Comparison of ENCODE assay signal across 1 cellular context in the genomic region with DNA sequence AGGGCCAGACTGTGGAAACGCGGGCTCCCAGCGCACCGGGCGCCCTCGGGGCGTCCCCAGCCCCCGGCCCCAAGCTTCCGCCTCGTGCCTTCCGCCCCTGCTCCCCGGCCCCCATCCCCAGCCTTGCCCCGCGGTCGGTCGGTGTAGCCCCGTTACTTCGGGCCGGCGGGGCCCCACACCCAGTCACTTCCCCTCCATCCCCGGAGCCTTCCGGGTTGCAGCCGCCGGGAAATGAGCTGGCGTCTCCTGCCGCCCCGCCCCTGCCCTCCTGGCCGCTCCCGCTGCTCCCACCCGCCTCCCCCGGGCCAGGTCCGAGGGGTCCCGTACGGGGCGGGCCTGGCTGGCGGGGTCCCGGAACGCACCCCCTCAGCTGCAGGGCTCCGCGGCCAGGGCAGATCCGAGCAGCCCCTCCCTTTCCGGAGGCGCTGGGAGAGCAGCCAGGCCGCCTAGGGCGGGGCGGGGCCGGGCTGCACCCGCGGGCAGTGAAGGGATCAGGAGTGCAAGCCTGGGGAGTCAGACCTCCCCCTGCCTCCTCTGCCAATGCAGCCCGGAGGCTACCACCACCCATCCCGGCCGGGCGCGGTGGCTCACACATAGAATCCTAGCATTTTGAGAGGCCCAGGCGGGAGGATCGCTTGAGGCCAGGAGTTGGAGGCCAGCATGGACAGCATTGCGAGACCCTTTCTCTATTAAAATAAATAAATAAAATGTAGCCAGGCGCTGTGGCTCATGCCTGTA.
A peak's percentile ranks its signal among the peaks of the same experiment; 100 is the strongest.
TF ChIP-seq lines count a peak whose summit lies in the region.

No MANE protein-coding gene starts in this region.

TF ChIP-seq in HepG2, 621 proteins besides CTCF, POLR2A, EP300 and RAD21 (continued from another document and continues in another):
- TF ChIP-seq, protein P1, sequence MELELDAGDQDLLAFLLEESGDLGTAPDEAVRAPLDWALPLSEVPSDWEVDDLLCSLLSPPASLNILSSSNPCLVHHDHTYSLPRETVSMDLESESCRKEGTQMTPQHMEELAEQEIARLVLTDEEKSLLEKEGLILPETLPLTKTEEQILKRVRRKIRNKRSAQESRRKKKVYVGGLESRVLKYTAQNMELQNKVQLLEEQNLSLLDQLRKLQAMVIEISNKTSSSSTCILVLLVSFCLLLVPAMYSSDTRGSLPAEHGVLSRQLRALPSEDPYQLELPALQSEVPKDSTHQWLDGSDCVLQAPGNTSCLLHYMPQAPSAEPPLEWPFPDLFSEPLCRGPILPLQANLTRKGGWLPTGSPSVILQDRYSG (CRISPR knock-in tag; IDR thresholded peaks at IDR 0.05) = no peak
- TF ChIP-seq ZNF124 (CRISPR knock-in tag; IDR thresholded peaks at IDR 0.05) (no peak), ZNF879 (CRISPR knock-in tag; IDR thresholded peaks at IDR 0.05) (no peak), TRIM22 (IDR thresholded peaks at IDR 0.05) (no peak), JDP2 (CRISPR knock-in tag; IDR thresholded peaks at IDR 0.05; ENCODE audit: borderline replicate concordance) (no peak), SYNCRIP (IDR thresholded peaks at IDR 0.05; ENCODE audit: insufficient read depth, low read depth, low read length) (no peak), ZNF431 (CRISPR knock-in tag; IDR thresholded peaks at IDR 0.05; ENCODE audit: borderline replicate concordance, low read depth) (0 out of 2 replicates have a peak, but pooled peaks have one; percentile 39), RARA (CRISPR knock-in tag; IDR thresholded peaks at IDR 0.05) (peak; percentile 35; the same call in 1 of the 2 replicates), ZFAT (CRISPR knock-in tag; conservative IDR thresholded peaks at IDR 0.05) (no peak), ATAD3A (CRISPR knock-in tag; IDR thresholded peaks at IDR 0.05) (no peak), ZNF839 (CRISPR knock-in tag; IDR thresholded peaks at IDR 0.05; ENCODE audit: borderline replicate concordance) (no peak), ZNF382 (CRISPR knock-in tag; IDR thresholded peaks at IDR 0.05; ENCODE audit: borderline replicate concordance) (no peak), DR1 (CRISPR knock-in tag; IDR thresholded peaks at IDR 0.05) (no peak), NAIF1 (CRISPR knock-in tag; IDR thresholded peaks at IDR 0.05; ENCODE audit: borderline replicate concordance) (no peak), ZNF101 (CRISPR knock-in tag; IDR thresholded peaks at IDR 0.05; ENCODE audit: borderline replicate concordance, low read depth) (no peak), CC2D1A (CRISPR knock-in tag; IDR thresholded peaks at IDR 0.05) (no peak), NFE2L1 (CRISPR knock-in tag; IDR thresholded peaks at IDR 0.05; ENCODE audit: borderline replicate concordance) (no peak), ZNF792 (CRISPR knock-in tag; IDR thresholded peaks at IDR 0.05) (no peak), ELF1 (CRISPR knock-in tag; IDR thresholded peaks at IDR 0.05) (peak; percentile 58; the same call in 1 of the 2 replicates), ZBTB1 (CRISPR knock-in tag; IDR thresholded peaks at IDR 0.05; ENCODE audit: borderline replicate concordance) (no peak), ZNF33A (CRISPR knock-in tag; IDR thresholded peaks at IDR 0.05; ENCODE audit: borderline replicate concordance) (no peak), ZFP90 (CRISPR knock-in tag; IDR thresholded peaks at IDR 0.05; ENCODE audit: borderline replicate concordance) (no peak), SRSF9 (IDR thresholded peaks at IDR 0.05; ENCODE audit: borderline replicate concordance, insufficient read depth, low read depth, low read length, poor library complexity, severe bottlenecking) (no peak), REL (CRISPR knock-in tag; conservative IDR thresholded peaks at IDR 0.05) (no peak), GATAD1 (CRISPR knock-in tag; IDR thresholded peaks at IDR 0.05) (0 out of 2 replicates have a peak, but pooled peaks have one; percentile 31), SOX6 (IDR thresholded peaks at IDR 0.05) (no peak), SOX6 (CRISPR knock-in tag; IDR thresholded peaks at IDR 0.05) (no peak), ZNF589 (CRISPR knock-in tag; conservative IDR thresholded peaks at IDR 0.05) (no peak), MAFG (CRISPR knock-in tag; IDR thresholded peaks at IDR 0.05) (no peak), TCF12 (IDR thresholded peaks at IDR 0.05) (no peak), TCF12 (CRISPR knock-in tag; IDR thresholded peaks at IDR 0.05) (0 out of 2 replicates have a peak, but pooled peaks have one; percentile 41), ISX (CRISPR knock-in tag; conservative IDR thresholded peaks at IDR 0.05) (no peak), BHLHE40 (IDR thresholded peaks at IDR 0.05; ENCODE audit: low read length) (no peak), ZNF335 (CRISPR knock-in tag; IDR thresholded peaks at IDR 0.05) (no peak; the same call in 1 of the 2 replicates), ZNF484 (CRISPR knock-in tag; IDR thresholded peaks at IDR 0.05; ENCODE audit: borderline replicate concordance, low read depth) (no peak), ZNF878 (CRISPR knock-in tag; IDR thresholded peaks at IDR 0.05) (no peak), KLF15 (CRISPR knock-in tag; IDR thresholded peaks at IDR 0.05; ENCODE audit: borderline replicate concordance) (no peak), SRSF1 (optimal IDR thresholded peaks at IDR 0.05; ENCODE audit: low read depth, low read length) (no peak), PHB2 (IDR thresholded peaks at IDR 0.05; ENCODE audit: partially characterized antibody) (no peak), ZNF614 (CRISPR knock-in tag; IDR thresholded peaks at IDR 0.05; ENCODE audit: borderline replicate concordance) (no peak), ZNF354B (CRISPR knock-in tag; IDR thresholded peaks at IDR 0.05) (no peak), BORCS8-MEF2B (CRISPR knock-in tag; IDR thresholded peaks at IDR 0.05) (no peak), IKZF4 (CRISPR knock-in tag; IDR thresholded peaks at IDR 0.05; ENCODE audit: borderline replicate concordance, low read depth, not compliant biosample characterization) (no peak), MAFF (IDR thresholded peaks at IDR 0.05; ENCODE audit: low read depth, low read length) (no peak), ZNF672 (CRISPR knock-in tag; IDR thresholded peaks at IDR 0.05) (no peak), ZNF333 (CRISPR knock-in tag; IDR thresholded peaks at IDR 0.05; ENCODE audit: borderline replicate concordance) (no peak), SP140L (CRISPR knock-in tag; IDR thresholded peaks at IDR 0.05; ENCODE audit: borderline replicate concordance) (no peak), MTERF4 (CRISPR knock-in tag; IDR thresholded peaks at IDR 0.05) (peak; percentile 28; the same call in 1 of the 2 replicates), ZNF468 (CRISPR knock-in tag; IDR thresholded peaks at IDR 0.05) (no peak), ZFP36 (IDR thresholded peaks at IDR 0.05; ENCODE audit: borderline replicate concordance, low read depth, low read length, partially characterized antibody) (no peak), ZNF746 (CRISPR knock-in tag; IDR thresholded peaks at IDR 0.05) (no peak), HNRNPK (IDR thresholded peaks at IDR 0.05; ENCODE audit: low read depth, low read length, poor library complexity, severe bottlenecking) (peak; percentile 27)
- TF ChIP-seq, protein P2, sequence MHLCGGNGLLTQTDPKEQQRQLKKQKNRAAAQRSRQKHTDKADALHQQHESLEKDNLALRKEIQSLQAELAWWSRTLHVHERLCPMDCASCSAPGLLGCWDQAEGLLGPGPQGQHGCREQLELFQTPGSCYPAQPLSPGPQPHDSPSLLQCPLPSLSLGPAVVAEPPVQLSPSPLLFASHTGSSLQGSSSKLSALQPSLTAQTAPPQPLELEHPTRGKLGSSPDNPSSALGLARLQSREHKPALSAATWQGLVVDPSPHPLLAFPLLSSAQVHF (CRISPR knock-in tag; IDR thresholded peaks at IDR 0.05) = no peak
- TF ChIP-seq, protein P3, sequence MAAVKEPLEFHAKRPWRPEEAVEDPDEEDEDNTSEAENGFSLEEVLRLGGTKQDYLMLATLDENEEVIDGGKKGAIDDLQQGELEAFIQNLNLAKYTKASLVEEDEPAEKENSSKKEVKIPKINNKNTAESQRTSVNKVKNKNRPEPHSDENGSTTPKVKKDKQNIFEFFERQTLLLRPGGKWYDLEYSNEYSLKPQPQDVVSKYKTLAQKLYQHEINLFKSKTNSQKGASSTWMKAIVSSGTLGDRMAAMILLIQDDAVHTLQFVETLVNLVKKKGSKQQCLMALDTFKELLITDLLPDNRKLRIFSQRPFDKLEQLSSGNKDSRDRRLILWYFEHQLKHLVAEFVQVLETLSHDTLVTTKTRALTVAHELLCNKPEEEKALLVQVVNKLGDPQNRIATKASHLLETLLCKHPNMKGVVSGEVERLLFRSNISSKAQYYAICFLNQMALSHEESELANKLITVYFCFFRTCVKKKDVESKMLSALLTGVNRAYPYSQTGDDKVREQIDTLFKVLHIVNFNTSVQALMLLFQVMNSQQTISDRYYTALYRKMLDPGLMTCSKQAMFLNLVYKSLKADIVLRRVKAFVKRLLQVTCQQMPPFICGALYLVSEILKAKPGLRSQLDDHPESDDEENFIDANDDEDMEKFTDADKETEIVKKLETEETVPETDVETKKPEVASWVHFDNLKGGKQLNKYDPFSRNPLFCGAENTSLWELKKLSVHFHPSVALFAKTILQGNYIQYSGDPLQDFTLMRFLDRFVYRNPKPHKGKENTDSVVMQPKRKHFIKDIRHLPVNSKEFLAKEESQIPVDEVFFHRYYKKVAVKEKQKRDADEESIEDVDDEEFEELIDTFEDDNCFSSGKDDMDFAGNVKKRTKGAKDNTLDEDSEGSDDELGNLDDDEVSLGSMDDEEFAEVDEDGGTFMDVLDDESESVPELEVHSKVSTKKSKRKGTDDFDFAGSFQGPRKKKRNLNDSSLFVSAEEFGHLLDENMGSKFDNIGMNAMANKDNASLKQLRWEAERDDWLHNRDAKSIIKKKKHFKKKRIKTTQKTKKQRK (IDR thresholded peaks at IDR 0.05; ENCODE audit: low read length) = no peak
- TF ChIP-seq, protein P4, sequence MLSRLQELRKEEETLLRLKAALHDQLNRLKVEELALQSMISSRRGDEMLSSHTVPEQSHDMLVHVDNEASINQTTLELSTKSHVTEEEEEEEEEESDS (CRISPR knock-in tag; IDR thresholded peaks at IDR 0.05; ENCODE audit: borderline replicate concordance) = no peak
- TF ChIP-seq, protein P5, sequence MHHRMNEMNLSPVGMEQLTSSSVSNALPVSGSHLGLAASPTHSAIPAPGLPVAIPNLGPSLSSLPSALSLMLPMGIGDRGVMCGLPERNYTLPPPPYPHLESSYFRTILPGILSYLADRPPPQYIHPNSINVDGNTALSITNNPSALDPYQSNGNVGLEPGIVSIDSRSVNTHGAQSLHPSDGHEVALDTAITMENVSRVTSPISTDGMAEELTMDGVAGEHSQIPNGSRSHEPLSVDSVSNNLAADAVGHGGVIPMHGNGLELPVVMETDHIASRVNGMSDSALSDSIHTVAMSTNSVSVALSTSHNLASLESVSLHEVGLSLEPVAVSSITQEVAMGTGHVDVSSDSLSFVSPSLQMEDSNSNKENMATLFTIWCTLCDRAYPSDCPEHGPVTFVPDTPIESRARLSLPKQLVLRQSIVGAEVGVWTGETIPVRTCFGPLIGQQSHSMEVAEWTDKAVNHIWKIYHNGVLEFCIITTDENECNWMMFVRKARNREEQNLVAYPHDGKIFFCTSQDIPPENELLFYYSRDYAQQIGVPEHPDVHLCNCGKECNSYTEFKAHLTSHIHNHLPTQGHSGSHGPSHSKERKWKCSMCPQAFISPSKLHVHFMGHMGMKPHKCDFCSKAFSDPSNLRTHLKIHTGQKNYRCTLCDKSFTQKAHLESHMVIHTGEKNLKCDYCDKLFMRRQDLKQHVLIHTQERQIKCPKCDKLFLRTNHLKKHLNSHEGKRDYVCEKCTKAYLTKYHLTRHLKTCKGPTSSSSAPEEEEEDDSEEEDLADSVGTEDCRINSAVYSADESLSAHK (CRISPR knock-in tag; IDR thresholded peaks at IDR 0.05; ENCODE audit: borderline replicate concordance) = no peak
- TF ChIP-seq, protein P6, sequence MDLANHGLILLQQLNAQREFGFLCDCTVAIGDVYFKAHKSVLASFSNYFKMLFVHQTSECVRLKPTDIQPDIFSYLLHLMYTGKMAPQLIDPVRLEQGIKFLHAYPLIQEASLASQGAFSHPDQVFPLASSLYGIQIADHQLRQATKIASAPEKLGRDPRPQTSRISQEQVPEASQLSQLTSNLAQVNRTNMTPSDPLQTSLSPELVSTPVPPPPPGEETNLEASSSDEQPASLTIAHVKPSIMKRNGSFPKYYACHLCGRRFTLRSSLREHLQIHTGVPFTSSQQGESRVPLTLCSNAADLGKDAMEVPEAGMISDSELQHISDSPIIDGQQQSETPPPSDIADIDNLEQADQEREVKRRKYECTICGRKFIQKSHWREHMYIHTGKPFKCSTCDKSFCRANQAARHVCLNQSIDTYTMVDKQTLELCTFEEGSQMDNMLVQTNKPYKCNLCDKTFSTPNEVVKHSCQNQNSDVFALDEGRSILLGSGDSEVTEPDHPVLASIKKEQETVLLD (CRISPR knock-in tag; IDR thresholded peaks at IDR 0.05; ENCODE audit: low read depth) = peak; percentile 83
- TF ChIP-seq, protein P7, sequence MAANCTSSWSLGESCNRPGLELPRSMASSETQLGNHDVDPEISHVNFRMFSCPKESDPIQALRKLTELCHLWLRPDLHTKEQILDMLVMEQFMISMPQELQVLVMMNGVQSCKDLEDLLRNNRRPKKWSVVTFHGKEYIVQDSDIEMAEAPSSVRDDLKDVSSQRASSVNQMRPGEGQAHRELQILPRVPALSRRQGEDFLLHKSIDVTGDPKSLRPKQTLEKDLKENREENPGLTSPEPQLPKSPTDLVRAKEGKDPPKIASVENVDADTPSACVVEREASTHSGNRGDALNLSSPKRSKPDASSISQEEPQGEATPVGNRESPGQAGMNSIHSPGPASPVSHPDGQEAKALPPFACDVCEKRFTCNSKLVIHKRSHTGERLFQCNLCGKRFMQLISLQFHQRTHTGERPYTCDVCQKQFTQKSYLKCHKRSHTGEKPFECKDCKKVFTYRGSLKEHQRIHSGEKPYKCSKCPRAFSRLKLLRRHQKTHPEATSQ (CRISPR knock-in tag; IDR thresholded peaks at IDR 0.05; ENCODE audit: borderline replicate concordance) = no peak
